In the genomic region with DNA sequence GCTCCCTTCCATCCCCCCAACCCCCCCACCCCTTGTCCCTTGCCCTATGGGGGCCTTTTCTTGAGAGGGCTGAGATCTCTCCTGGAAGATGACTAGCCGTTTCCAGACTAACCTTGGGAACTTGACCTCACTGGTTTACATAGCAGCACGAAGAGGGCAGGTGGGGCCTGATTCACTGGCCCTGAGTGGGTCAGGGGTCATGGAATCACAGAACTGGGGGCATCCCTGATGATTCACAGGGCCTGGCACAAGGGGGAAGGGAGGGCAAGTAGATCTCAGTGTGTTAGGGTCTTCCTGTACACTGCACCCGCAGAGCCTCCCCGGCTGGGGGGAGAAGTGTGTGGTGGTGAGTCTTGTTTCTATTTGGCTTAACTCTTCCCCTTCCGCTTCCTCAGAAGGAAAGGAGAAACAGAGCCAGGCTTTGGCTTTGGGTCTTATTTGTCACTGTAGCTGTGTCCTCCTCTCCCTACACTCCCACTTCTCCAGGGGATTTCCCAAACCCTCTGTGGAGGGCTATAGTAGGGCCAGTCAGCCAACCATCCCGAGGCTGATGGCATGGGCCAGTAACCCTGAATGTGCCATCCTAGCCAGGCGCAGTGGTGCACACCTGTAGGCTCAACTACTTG, we compare ENCODE assay signal across 24 cellular contexts. TPM values are rescaled to one million over a fixed set of nuclear protein-coding genes. Genes with fewer than 3 reads are reported as not detected.
DNase-seq lines count a peak whose midpoint lies in the region; ATAC-seq, FAIRE-seq and TF ChIP-seq lines count a peak whose summit lies in the region.
"Had no signal": no experiment of that assay in that cellular context is flagged by ENCODE, and none has a peak within 500 bp of the region (broad histone marks: within the 10 kb centered on the region; RNA-seq: fewer than 3 reads in every experiment).

No MANE protein-coding gene starts in this region.

- no peaks in the 10 kb centered on the region for H3K36me3 ChIP-seq in endodermal cell (ENCODE audit: control insufficient read depth, insufficient read depth, low read length)
- no peaks in the 10 kb centered on the region for H3K36me3 ChIP-seq in Caco-2 (ENCODE audit: control insufficient read depth, insufficient read depth, low read length)
- H3K36me3 ChIP-seq: heart left ventricle, upper lobe of left lung had no signal

- POLR2A ChIA-PET in WTC11 (lab: Charles Lee) (no interaction called here), Caco-2 (lab: Charles Lee) (no interaction called here)

- intact Hi-C loops in left ventricle myocardium superior (cut with micrococcal nuclease) = no loop called here
- intact Hi-C loops in Right ventricle myocardium superior (cut with DNase I) = no loop called here
- intact Hi-C loops in dorsolateral prefrontal cortex (cut with DNase I) = no loop called here
- intact Hi-C loops in Caco-2 (cut with micrococcal nuclease; ENCODE audit: unreplicated experiment) = no loop called here

- H3K4me3 Mint-ChIP-seq in WTC11 (no peak overlapping the region), endodermal cell (no peak overlapping the region), Caco-2 (ENCODE audit: unreplicated experiment) (no peak overlapping the region)
- H3K4me3 Mint-ChIP-seq in stimulated activated naive B cell treated with anti-CD40 and anti-IgM and Interleukin-4, amounts not matched to agents 10 μg/mL and 1 μg/mL and 100 μg/mL, for 72 hours = peak overlapping the region; percentile 43 to 59
- H3K4me3 Mint-ChIP-seq: activated CD4-positive, alpha-beta memory T cell treated with anti-CD3 and anti-CD28 coated beads, Interleukin-2, amount 10 ng/mL, durations not matched to agents 7 days and 5 days; memory B cell; stimulated activated memory B cell treated with anti-CD40 and anti-IgM and Interleukin-4, amounts not matched to agents 10 μg/mL and 1 μg/mL and 100 μg/mL, for 72 hours had no signal

- 88 to 89% methylated on average over 5 to 6 of the region's 7 CpGs for WGBS in endodermal cell (ENCODE audit: insufficient coverage in 1 of 2, insufficient read length in 1 of 2), 2 experiments

- no peaks in the 10 kb centered on the region for H3K36me3 Mint-ChIP-seq in WTC11
- peaks cover 2% of the 10 kb centered on the region for H3K36me3 Mint-ChIP-seq in endodermal cell (ENCODE audit: low read depth)
- peaks cover 11 to 17% of the 10 kb centered on the region in 2 donors for H3K36me3 Mint-ChIP-seq in stimulated activated naive B cell treated with anti-CD40 and anti-IgM and Interleukin-4, amounts not matched to agents 10 μg/mL and 1 μg/mL and 100 μg/mL, for 72 hours
- H3K36me3 Mint-ChIP-seq in Caco-2 (ENCODE audit: insufficient read depth, unreplicated experiment) = no peaks in the 10 kb centered on the region
- H3K36me3 Mint-ChIP-seq: memory B cell; stimulated activated memory B cell treated with anti-CD40 and anti-IgM and Interleukin-4, amounts not matched to agents 10 μg/mL and 1 μg/mL and 100 μg/mL, for 72 hours had no signal

- no peak for TF ChIP-seq POLR2A in GM12892 (IDR thresholded peaks at IDR 0.05; ENCODE audit: low read depth, low read length)

- H3K9me3 ChIP-seq in endodermal cell (ENCODE audit: control insufficient read depth, low read length) = no peaks in the 10 kb centered on the region
- no peaks in the 10 kb centered on the region for H3K9me3 ChIP-seq in Caco-2
- H3K9me3 ChIP-seq: heart left ventricle, upper lobe of left lung had no signal

- no TSS peak for BruUV-seq in Caco-2 (replicated peaks; lab: Mats Ljungman, UMichigan)

- DNase-seq in left ventricle myocardium superior (peak; percentile 23), Right ventricle myocardium superior (no peak), WTC11 (ENCODE audit: low spot score) (no peak), endodermal cell (no peak), dorsolateral prefrontal cortex (no peak), GM12892 (ENCODE audit: insufficient read length) (no peak), Caco-2 (no peak)
- DNase-seq in stimulated activated naive B cell treated with anti-CD40 and anti-IgM and Interleukin-4, amounts not matched to agents 10 μg/mL and 1 μg/mL and 100 μg/mL, for 72 hours = no peak
- DNase-seq: activated CD4-positive, alpha-beta memory T cell treated with anti-CD3 and anti-CD28 coated beads, Interleukin-2, amount 10 ng/mL, durations not matched to agents 7 days and 5 days; amygdala; effector memory CD8-positive, alpha-beta T cell; heart left ventricle; IMR-90; islet precursor cell; NCI-H1930; NCI-H446 treated with DMSO at 0.1 percent for 48 hours; SHP77 treated with DMSO at 0.1 percent for 48 hours; upper lobe of left lung had no signal

- ATAC-seq in left ventricle myocardium superior (no peak), Right ventricle myocardium superior (ENCODE audit: poor library complexity) (no peak), WTC11 (no peak)
- ATAC-seq in stimulated activated naive B cell treated with anti-CD40 and anti-IgM and Interleukin-4, amounts not matched to agents 10 μg/mL and 1 μg/mL and 100 μg/mL, for 72 hours (replicated peaks) = no peak
- ATAC-seq: effector memory CD8-positive, alpha-beta T cell; heart left ventricle; stimulated activated memory B cell treated with anti-CD40 and anti-IgM and Interleukin-4, amounts not matched to agents 10 μg/mL and 1 μg/mL and 100 μg/mL, for 72 hours had no signal

- H3K4me3 ChIP-seq in endodermal cell (ENCODE audit: low read length) (no peak overlapping the region), dorsolateral prefrontal cortex (no peak overlapping the region), Caco-2 (ENCODE audit: low read depth, low read length) (no peak overlapping the region)
- H3K4me3 ChIP-seq: heart left ventricle had no signal

- H3K9me3 Mint-ChIP-seq in WTC11 (no peaks in the 10 kb centered on the region), endodermal cell (no peaks in the 10 kb centered on the region), Caco-2 (ENCODE audit: unreplicated experiment) (no peaks in the 10 kb centered on the region)
- no peaks in the 10 kb centered on the region for H3K9me3 Mint-ChIP-seq in stimulated activated naive B cell treated with anti-CD40 and anti-IgM and Interleukin-4, amounts not matched to agents 10 μg/mL and 1 μg/mL and 100 μg/mL, for 72 hours
- H3K9me3 Mint-ChIP-seq: activated CD4-positive, alpha-beta memory T cell treated with anti-CD3 and anti-CD28 coated beads, Interleukin-2, amount 10 ng/mL, durations not matched to agents 7 days and 5 days; effector memory CD8-positive, alpha-beta T cell; memory B cell; stimulated activated memory B cell treated with anti-CD40 and anti-IgM and Interleukin-4, amounts not matched to agents 10 μg/mL and 1 μg/mL and 100 μg/mL, for 72 hours had no signal

- H3K4me1 Mint-ChIP-seq in WTC11 = peaks cover 68% of the 10 kb centered on the region
- H3K4me1 Mint-ChIP-seq in endodermal cell = peaks cover 36% of the 10 kb centered on the region
- H3K4me1 Mint-ChIP-seq in stimulated activated naive B cell treated with anti-CD40 and anti-IgM and Interleukin-4, amounts not matched to agents 10 μg/mL and 1 μg/mL and 100 μg/mL, for 72 hours = peaks cover 69 to 88% of the 10 kb centered on the region in 2 donors
- peaks cover 11% of the 10 kb centered on the region for H3K4me1 Mint-ChIP-seq in Caco-2 (ENCODE audit: low read depth, unreplicated experiment)

- peaks cover 6% of the 10 kb centered on the region for H3K4me1 ChIP-seq in endodermal cell (ENCODE audit: control insufficient read depth, insufficient read depth, low read length)
- peaks cover 5% of the 10 kb centered on the region for H3K4me1 ChIP-seq in Caco-2

- FAIRE-seq in GM12892 (lab: Jason Lieb, UNC) = no peak

- no peaks in the 10 kb centered on the region for H3K27me3 Mint-ChIP-seq in WTC11 (ENCODE audit: low read depth)
- H3K27me3 Mint-ChIP-seq in endodermal cell (ENCODE audit: insufficient read depth) = no peaks in the 10 kb centered on the region
- H3K27me3 Mint-ChIP-seq in stimulated activated naive B cell treated with anti-CD40 and anti-IgM and Interleukin-4, amounts not matched to agents 10 μg/mL and 1 μg/mL and 100 μg/mL, for 72 hours = no peaks in the 10 kb centered on the region
- no peaks in the 10 kb centered on the region for H3K27me3 Mint-ChIP-seq in Caco-2 (ENCODE audit: insufficient read depth, unreplicated experiment)
- H3K27me3 Mint-ChIP-seq: activated CD4-positive, alpha-beta memory T cell treated with anti-CD3 and anti-CD28 coated beads, Interleukin-2, amount 10 ng/mL, durations not matched to agents 7 days and 5 days; effector memory CD8-positive, alpha-beta T cell; memory B cell; stimulated activated memory B cell treated with anti-CD40 and anti-IgM and Interleukin-4, amounts not matched to agents 10 μg/mL and 1 μg/mL and 100 μg/mL, for 72 hours had no signal

- TF ChIP-seq CTCF in WTC11 (IDR thresholded peaks at IDR 0.05) (no peak), endodermal cell (conservative IDR thresholded peaks at IDR 0.05) (no peak), dorsolateral prefrontal cortex (IDR thresholded peaks at IDR 0.05 in 54 of 56, conservative IDR thresholded peaks at IDR 0.05 in 2 of 56; ENCODE audit: low read depth in 1 of 56, partially characterized antibody in 56 of 56) (no peak), Caco-2 (IDR thresholded peaks at IDR 0.05; ENCODE audit: insufficient read depth in 1 of 2, low read depth in 1 of 2, low read length in 1 of 2, severe bottlenecking in 1 of 2, unreplicated experiment in 1 of 2) (no peak)

- H3K27ac ChIP-seq in endodermal cell (ENCODE audit: low read depth, low read length) (no peak overlapping the region), dorsolateral prefrontal cortex (peak overlapping the region in 5 of 59 donors; percentile 9 to 48 (median 24))
- H3K27ac ChIP-seq: VCaP had no signal

- H3K27me3 ChIP-seq in endodermal cell (ENCODE audit: control insufficient read depth, insufficient read depth, low read length, poor library complexity, severe bottlenecking) (no peaks in the 10 kb centered on the region), dorsolateral prefrontal cortex (no peaks in the 10 kb centered on the region), Caco-2 (replicated peaks; ENCODE audit: control insufficient read depth, insufficient read depth, low read length) (no peaks in the 10 kb centered on the region)
- H3K27me3 ChIP-seq: heart left ventricle, upper lobe of left lung had no signal

- H3K9ac ChIP-seq in endodermal cell (ENCODE audit: extremely low read depth, low read length, poor library complexity, severe bottlenecking) = no peak overlapping the region

- H3K27ac Mint-ChIP-seq in WTC11 (peak overlapping the region; percentile 50; the same call in 1 of the 2 replicates), endodermal cell (peak overlapping the region; percentile 68), Caco-2 (ENCODE audit: unreplicated experiment) (no peak overlapping the region)
- H3K27ac Mint-ChIP-seq in stimulated activated naive B cell treated with anti-CD40 and anti-IgM and Interleukin-4, amounts not matched to agents 10 μg/mL and 1 μg/mL and 100 μg/mL, for 72 hours = peak overlapping the region; percentile 42
- H3K27ac Mint-ChIP-seq: activated CD4-positive, alpha-beta memory T cell treated with anti-CD3 and anti-CD28 coated beads, Interleukin-2, amount 10 ng/mL, durations not matched to agents 7 days and 5 days; memory B cell had no signal

- CTCF ChIA-PET in WTC11 (lab: Charles Lee) = interaction anchor here (0.9 to 23.6 kb wide), 11 partner anchors 9 to 35 kb away, joined by 3 to 851 read pairs (median 5); a partner anchor contains a TSS
- CTCF ChIA-PET in Caco-2 (lab: Charles Lee) = no interaction called here

RNA-seq across cellular contexts. Expression of a gene that starts 3.7 kb away (rescaled TPM):
- total RNA-seq in left ventricle myocardium superior (18.7 TPM), Right ventricle myocardium superior (13.9 TPM), WTC11 (2021) (64.9 to 75.3 TPM (median 65.4 TPM) in 3 replicates), endodermal cell (10 to 100 TPM; 60.3 to 60.5 TPM), dorsolateral prefrontal cortex (100 to 1,000 TPM in 9 of 120 experiments, 10 to 100 TPM in 111; 45.7 to 129 (median 71.4) TPM), Caco-2 (2022) (42.6 and 55.5 TPM in 2 replicates)
- 52.0 TPM for polyA plus RNA-seq in endodermal cell (2013, experiment 1 of 2)
- polyA plus RNA-seq in endodermal cell (2013, experiment 2 of 2) = 54.0 TPM
- polyA plus RNA-seq in GM12892 (2012; ENCODE audit: missing spikeins) = 14.4 TPM

RNA-seq across cellular contexts. Expression of a gene that starts 13.9 kb away (rescaled TPM):
- total RNA-seq in left ventricle myocardium superior (0.55 TPM), Right ventricle myocardium superior (0.35 TPM), WTC11 (2021) (15.0 to 20.5 TPM (median 15.2 TPM) in 3 replicates), endodermal cell (1 to 10 TPM; 1.0 to 2.1 TPM), dorsolateral prefrontal cortex (100 to 1,000 TPM in 119 of 120 experiments, 10 to 100 TPM in 1; 65.3 to 449 (median 214) TPM), Caco-2 (2022) (not detected in 2 replicates)
- polyA plus RNA-seq in endodermal cell (2013, experiment 1 of 2) = 0.46 TPM
- not detected for polyA plus RNA-seq in endodermal cell (2013, experiment 2 of 2)
- not detected for polyA plus RNA-seq in GM12892 (2012; ENCODE audit: missing spikeins)
- total RNA-seq: activated CD4-positive, alpha-beta memory T cell treated with anti-CD3 and anti-CD28 coated beads, Interleukin-2, amount 10 ng/mL, durations not matched to agents 7 days and 5 days; H4; IMR-90; T-helper 1 cell treated with Interleukin-12 subunit alpha and Interleukin-12 subunit beta and Interleukin-4 antibody, amounts not matched to agents 30 ng/mL and 1 ng/mL, for 36 hours had no signal
- polyA plus RNA-seq: IMR-90 had no signal

RNA-seq across cellular contexts. Expression of a gene that starts 24.5 kb away (rescaled TPM):
- total RNA-seq in left ventricle myocardium superior = 4,965 TPM
- total RNA-seq in Right ventricle myocardium superior = 5,900 TPM
- 2.5 to 2.9 TPM (median 2.8 TPM) in 3 replicates for total RNA-seq in WTC11 (2021)
- total RNA-seq in endodermal cell = 1 to 10 TPM; 1.5 to 1.9 TPM
- 2.5 TPM for polyA plus RNA-seq in endodermal cell (2013, experiment 1 of 2)
- polyA plus RNA-seq in endodermal cell (2013, experiment 2 of 2) = 2.1 TPM
- 10 to 100 TPM in 8 of 120 experiments, 1 to 10 TPM in 112; 1.6 to 14.9 (median 4.8) TPM for total RNA-seq in dorsolateral prefrontal cortex
- polyA plus RNA-seq in GM12892 (2012; ENCODE audit: missing spikeins) = 0.19 TPM
- total RNA-seq in Caco-2 (2022) = 1.6 TPM in 2 replicates

RNA-seq across cellular contexts. Expression of a gene that starts 27.6 kb away (rescaled TPM):
- total RNA-seq in left ventricle myocardium superior (5.8 TPM), Right ventricle myocardium superior (7.1 TPM), WTC11 (2021) (2.4 to 3.1 TPM (median 2.7 TPM) in 3 replicates), endodermal cell (1 to 10 TPM in 1 of 2 donors, under 1 TPM in 1; 0.55 to 1.0 TPM), dorsolateral prefrontal cortex (10 to 100 TPM in 15 of 120 experiments, 1 to 10 TPM in 105; 1.4 to 15.3 (median 6.7) TPM), Caco-2 (2022) (not detected in 2 replicates)
- polyA plus RNA-seq in endodermal cell (2013, experiment 1 of 2) = 0.71 TPM
- 0.37 TPM for polyA plus RNA-seq in endodermal cell (2013, experiment 2 of 2)
- not detected for polyA plus RNA-seq in GM12892 (2012; ENCODE audit: missing spikeins)
- total RNA-seq: activated CD4-positive, alpha-beta memory T cell treated with anti-CD3 and anti-CD28 coated beads, Interleukin-2, amount 10 ng/mL, durations not matched to agents 7 days and 5 days; fibroblast of lung; H4; IMR-90; T-helper 1 cell treated with Interleukin-12 subunit alpha and Interleukin-12 subunit beta and Interleukin-4 antibody, amounts not matched to agents 30 ng/mL and 1 ng/mL, for 36 hours had no signal
- polyA plus RNA-seq: fibroblast of lung, IMR-90 had no signal

RNA-seq across cellular contexts. Expression of a gene that starts 32.9 kb away (rescaled TPM):
- not detected for total RNA-seq in left ventricle myocardium superior
- not detected for total RNA-seq in Right ventricle myocardium superior
- not detected in 3 replicates for total RNA-seq in WTC11 (2021)
- total RNA-seq in endodermal cell = not detected
- polyA plus RNA-seq in endodermal cell (2013, experiment 1 of 2) = not detected
- not detected for polyA plus RNA-seq in endodermal cell (2013, experiment 2 of 2)
- total RNA-seq in dorsolateral prefrontal cortex = 10 to 100 TPM; 10.6 to 60.3 (median 39.0) TPM
- polyA plus RNA-seq in GM12892 (2012; ENCODE audit: missing spikeins) = 0.04 TPM
- total RNA-seq in Caco-2 (2022) = not detected in 2 replicates
- total RNA-seq: activated CD4-positive, alpha-beta memory T cell treated with anti-CD3 and anti-CD28 coated beads, Interleukin-2, amount 10 ng/mL, durations not matched to agents 7 days and 5 days; fibroblast of lung; heart left ventricle; IMR-90; T-helper 1 cell treated with Interleukin-12 subunit alpha and Interleukin-12 subunit beta and Interleukin-4 antibody, amounts not matched to agents 30 ng/mL and 1 ng/mL, for 36 hours; upper lobe of left lung had no signal
- polyA plus RNA-seq: fibroblast of lung, heart left ventricle, IMR-90 had no signal

Comparison
In these comparisons a context has a peak if more than half of its experiments do, and no peak if none do; other contexts are left out.
1. H3K4me3 Mint-ChIP-seq: peak in stimulated activated naive B cell treated with anti-CD40 and anti-IgM and Interleukin-4, amounts not matched to agents 10 μg/mL and 1 μg/mL and 100 μg/mL, for 72 hours (2 of 2); none in WTC11 (single experiment), endodermal cell (single experiment) and Caco-2 (single experiment).
2. RNA of a gene that starts 24.5 kb away (total RNA-seq): 5,900 TPM in Right ventricle myocardium superior (single experiment) and 4,965 TPM in left ventricle myocardium superior (single experiment); 1.6 to 14.9 TPM in dorsolateral prefrontal cortex, 2.5 to 2.9 TPM in WTC11, 1.5 to 1.9 TPM in endodermal cell and 1.6 TPM in Caco-2; every median in the first group is over 100 times any median in the second.